17 cellular contexts compared by ENCODE assay signal in genomic region chr12:57816001-57816854, GRCh38. TPM values are rescaled to one million over a fixed set of nuclear protein-coding genes. Genes with fewer than 3 reads are reported as not detected.
DNase-seq lines count a peak whose midpoint lies in the region; ATAC-seq, FAIRE-seq and TF ChIP-seq lines count a peak whose summit lies in the region.
"Had no signal": no experiment of that assay in that cellular context is flagged by ENCODE, and none has a peak within 500 bp of the region (broad histone marks: within the 10 kb centered on the region; RNA-seq: fewer than 3 reads in every experiment).

No MANE protein-coding gene starts in this region.

- H3K27ac ChIP-seq in HL-60 (replicated peaks) (peak overlapping the region; percentile 14; the same call in 1 of the 2 replicates), esophagus muscularis mucosa (replicated peaks in 1 of 4) (peak overlapping the region; percentile 6 to 68 (median 31)), spleen (peak overlapping the region in 4 of 8 donors; percentile 17 to 53 (median 44))

- H3K9me3 ChIP-seq in esophagus muscularis mucosa (no peaks in the 10 kb centered on the region), spleen (no peaks in the 10 kb centered on the region)

- H3K4me3 ChIP-seq in HL-60 (replicated peaks; ENCODE audit: insufficient read depth, low read length) (no peak overlapping the region), esophagus muscularis mucosa (no peak overlapping the region), spleen (no peak overlapping the region)

- 54% methylated on average over 3 of the region's 3 CpGs for WGBS in esophagus muscularis mucosa
- WGBS in spleen, 5 donors = 55 to 79% (median 66%) methylated on average over 3 of the region's 3 CpGs

- TF ChIP-seq CTCF in HL-60 (IDR thresholded peaks at IDR 0.05; ENCODE audit: insufficient read depth, low read length) (no peak), esophagus muscularis mucosa (IDR thresholded peaks at IDR 0.05) (no peak), spleen (IDR thresholded peaks at IDR 0.05 in 8 of 11, conservative IDR thresholded peaks at IDR 0.05 in 3 of 11) (no peak)

- peaks cover 13 to 54% (median 43%) of the 10 kb centered on the region in 4 donors for H3K36me3 ChIP-seq in esophagus muscularis mucosa
- H3K36me3 ChIP-seq in spleen = peaks cover 0 to 50% (median 22%) of the 10 kb centered on the region in 6 donors

- H3K4me1 ChIP-seq in esophagus muscularis mucosa = peaks cover 44 to 65% (median 63%) of the 10 kb centered on the region in 4 donors
- H3K4me1 ChIP-seq in spleen = peaks cover 0 to 39% (median 15%) of the 10 kb centered on the region in 6 donors

- no peaks in the 10 kb centered on the region for H3K27me3 ChIP-seq in HL-60 (ENCODE audit: insufficient read depth, poor library complexity, severe bottlenecking)
- no peaks in the 10 kb centered on the region for H3K27me3 ChIP-seq in esophagus muscularis mucosa
- H3K27me3 ChIP-seq in spleen (replicated peaks in 1 of 7) = no peaks in the 10 kb centered on the region

- TF ChIP-seq POLR2A in esophagus muscularis mucosa (IDR thresholded peaks at IDR 0.05; ENCODE audit: low read depth) (no peak), spleen (IDR thresholded peaks at IDR 0.05) (no peak)

- no peak for FAIRE-seq in urothelium cell line (lab: Jason Lieb, UNC)
- FAIRE-seq: A204.1, G401.6, small intestine had no signal

- peak; percentile 64 for DNase-seq in NCI-H2029 (lab: John Stamatoyannopoulos, UW)
- no peak for DNase-seq in NCI-H2029 treated with DMSO at 0.1 percent for 48 hours (lab: John Stamatoyannopoulos, UW)
- no peak for DNase-seq in HL-60 (ENCODE audit: low read depth in 1 of 2, low spot score in 1 of 2)
- DNase-seq in esophagus muscularis mucosa (ENCODE audit: extremely low spot score) = no peak
- DNase-seq in spleen = peak; percentile 39
- DNase-seq in NCI-H524 treated with DMSO at 0.1 percent for 48 hours (lab: John Stamatoyannopoulos, UW) = no peak
- no peak for DNase-seq in urothelium cell line (ENCODE audit: low spot score)
- DNase-seq: activated CD4-positive, CD25-positive, alpha-beta regulatory T cell; activated naive CD8-positive, alpha-beta T cell treated with anti-CD3 and anti-CD28 coated beads, Interleukin-2, amount 10 ng/mL, durations not matched to agents 7 days and 5 days; CD4-positive, alpha-beta memory T cell; mesendoderm; RPMI8226; stimulated activated naive CD4-positive, alpha-beta T cell had no signal

- intact Hi-C loops in esophagus muscularis mucosa (cut with DNase I) = no loop called here
- intact Hi-C loops in spleen (cut with DNase I; ENCODE audit: low total_unique reads) = no loop called here

- no peak for ATAC-seq in GM18861 (IDR thresholded peaks at IDR 0.05; ENCODE audit: unreplicated experiment)

- no peak for TF ChIP-seq EP300 in esophagus muscularis mucosa (IDR thresholded peaks at IDR 0.05)

RNA-seq across cellular contexts. Expression of gene AVIL, which starts 2.3 kb away (rescaled TPM):
- total RNA-seq in esophagus muscularis mucosa (1 to 10 TPM; 2.2 to 5.8 (median 2.8) TPM), spleen (10 to 100 TPM in 1 of 7 donors, 1 to 10 TPM in 6; 4.8 to 18.6 (median 7.3) TPM)
- 1 to 10 TPM; 2.0 to 3.2 (median 2.8) TPM for polyA plus RNA-seq in spleen

RNA-seq across cellular contexts. Expression of gene CTDSP2, which starts 30.3 kb away (rescaled TPM):
- total RNA-seq in esophagus muscularis mucosa (100 to 1,000 TPM; 127 to 249 (median 196) TPM), spleen (100 to 1,000 TPM; 140 to 203 (median 181) TPM)
- 10 to 100 TPM; 22.2 to 43.5 (median 23.8) TPM for polyA plus RNA-seq in spleen

RNA-seq across cellular contexts. Expression of gene TSFM, which starts 33.6 kb away (rescaled TPM):
- total RNA-seq in esophagus muscularis mucosa (10 to 100 TPM; 17.6 to 38.4 (median 29.2) TPM), spleen (10 to 100 TPM; 13.2 to 29.8 (median 16.3) TPM)
- polyA plus RNA-seq in spleen = 10 to 100 TPM; 20.7 to 38.2 (median 32.5) TPM

RNA-seq across cellular contexts. Expression of gene EEF1AKMT3, which starts 43.8 kb away (rescaled TPM):
- total RNA-seq in esophagus muscularis mucosa (10 to 100 TPM in 2 of 4 donors, 1 to 10 TPM in 2; 6.6 to 13.2 (median 10.0) TPM), spleen (1 to 10 TPM; 3.0 to 9.5 (median 6.0) TPM)
- polyA plus RNA-seq in spleen = 1 to 10 TPM; 1.2 to 1.6 (median 1.4) TPM

RNA-seq across cellular contexts. Expression of gene METTL1, which starts 44.3 kb away (rescaled TPM):
- total RNA-seq in esophagus muscularis mucosa = 1 to 10 TPM; 4.2 to 9.8 (median 5.7) TPM
- total RNA-seq in spleen = 10 to 100 TPM in 3 of 7 donors, 1 to 10 TPM in 4; 4.9 to 22.0 (median 9.9) TPM
- polyA plus RNA-seq in spleen = 10 to 100 TPM; 15.8 to 20.7 (median 16.3) TPM

Comparison
In these comparisons a context has a peak if more than half of its experiments do, and no peak if none do; other contexts are left out.
1. DNase-seq: peak in NCI-H2029 (single experiment) and spleen (single experiment); none in NCI-H2029 treated with DMSO at 0.1 percent for 48 hours (single experiment), HL-60 (0 of 2), esophagus muscularis mucosa (single experiment), NCI-H524 treated with DMSO at 0.1 percent for 48 hours (single experiment) and urothelium cell line (single experiment).